10 cellular contexts compared by ENCODE assay signal in genomic region chr14:61527325-61528100, GRCh38.
DNase-seq lines count a peak whose midpoint lies in the region; ATAC-seq, FAIRE-seq and TF ChIP-seq lines count a peak whose summit lies in the region.
"Had no signal": no experiment of that assay in that cellular context is flagged by ENCODE, and none has a peak within 500 bp of the region (broad histone marks: within the 10 kb centered on the region; RNA-seq: fewer than 3 reads in every experiment).

No MANE protein-coding gene starts in this region.

- H3K27me3 ChIP-seq in transverse colon: no peaks in the 10 kb centered on the region

- no peak for FAIRE-seq in kidney (lab: Jason Lieb, UNC)
- FAIRE-seq: G401.6 had no signal

- no peak overlapping the region for H3K4me3 ChIP-seq in kidney (ENCODE audit: low read length in 2 of 2)
- no peak overlapping the region for H3K4me3 ChIP-seq in transverse colon

- H3K9me3 ChIP-seq in kidney (ENCODE audit: control insufficient read depth in 1 of 2, low read length in 2 of 2) (no peaks in the 10 kb centered on the region), transverse colon (no peaks in the 10 kb centered on the region)

- peaks cover 5% of the 10 kb centered on the region for H3K9me3 Mint-ChIP-seq in activated CD8-positive, alpha-beta memory T cell treated with anti-CD3 and anti-CD28 coated beads, Interleukin-2, amount 10 ng/mL, durations not matched to agents 7 days and 5 days (ENCODE audit: low read depth)
- peaks cover 2 to 11% of the 10 kb centered on the region in 2 donors for H3K9me3 Mint-ChIP-seq in activated naive CD4-positive, alpha-beta T cell treated with anti-CD3 and anti-CD28 coated beads, Interleukin-2, amount 50 U/mL, for 72 hours

- no peak for TF ChIP-seq EP300 in transverse colon (IDR thresholded peaks at IDR 0.05; ENCODE audit: low read depth)

- H3K27ac ChIP-seq in kidney (ENCODE audit: low read depth in 2 of 2, low read length in 2 of 2): peak overlapping the region; percentile 38 to 83
- H3K27ac ChIP-seq in transverse colon: peak overlapping the region in 3 of 4 donors; percentile 13 to 75 (median 59)

- H3K36me3 ChIP-seq in kidney (ENCODE audit: control insufficient read depth in 1 of 2, insufficient read depth in 2 of 2, low read length in 2 of 2) (no peaks in the 10 kb centered on the region), transverse colon (no peaks in the 10 kb centered on the region)

- peaks cover 89% of the 10 kb centered on the region for H3K4me1 Mint-ChIP-seq in activated CD8-positive, alpha-beta memory T cell treated with anti-CD3 and anti-CD28 coated beads, Interleukin-2, amount 10 ng/mL, durations not matched to agents 7 days and 5 days

- ATAC-seq in activated CD8-positive, alpha-beta memory T cell treated with anti-CD3 and anti-CD28 coated beads, Interleukin-2, amount 10 ng/mL, durations not matched to agents 7 days and 5 days: no peak
- ATAC-seq in activated naive CD4-positive, alpha-beta T cell treated with anti-CD3 and anti-CD28 coated beads, Interleukin-2, amount 50 U/mL, for 72 hours: no peak
- no peak for ATAC-seq in HG02610 (IDR thresholded peaks at IDR 0.05; ENCODE audit: unreplicated experiment)

- TF ChIP-seq CTCF in kidney (IDR thresholded peaks at IDR 0.05; ENCODE audit: borderline replicate concordance, extremely low read depth, insufficient read depth) (no peak), transverse colon (IDR thresholded peaks at IDR 0.05) (no peak)

- H3K4me1 ChIP-seq in kidney (ENCODE audit: control insufficient read depth in 1 of 2, insufficient read depth in 1 of 2, low read depth in 1 of 2, low read length in 2 of 2) (peaks cover 32 to 37% of the 10 kb centered on the region in 2 donors), transverse colon (peaks cover 13 to 64% (median 51%) of the 10 kb centered on the region in 4 donors)

- peaks cover 63% of the 10 kb centered on the region for H3K36me3 Mint-ChIP-seq in activated CD8-positive, alpha-beta memory T cell treated with anti-CD3 and anti-CD28 coated beads, Interleukin-2, amount 10 ng/mL, durations not matched to agents 7 days and 5 days
- H3K36me3 Mint-ChIP-seq in activated naive CD4-positive, alpha-beta T cell treated with anti-CD3 and anti-CD28 coated beads, Interleukin-2, amount 50 U/mL, for 72 hours: peaks cover 36 to 52% of the 10 kb centered on the region in 2 donors

- H3K27ac Mint-ChIP-seq in activated CD8-positive, alpha-beta memory T cell treated with anti-CD3 and anti-CD28 coated beads, Interleukin-2, amount 10 ng/mL, durations not matched to agents 7 days and 5 days: peak overlapping the region; percentile 82
- peak overlapping the region; percentile 92 to 97 for H3K27ac Mint-ChIP-seq in activated naive CD4-positive, alpha-beta T cell treated with anti-CD3 and anti-CD28 coated beads, Interleukin-2, amount 50 U/mL, for 72 hours

- no peak for TF ChIP-seq POLR2A in transverse colon (IDR thresholded peaks at IDR 0.05)

- no peak for DNase-seq in activated CD8-positive, alpha-beta memory T cell treated with anti-CD3 and anti-CD28 coated beads, Interleukin-2, amount 10 ng/mL, durations not matched to agents 7 days and 5 days
- no peak for DNase-seq in activated CD8-positive, alpha-beta memory T cell treated with anti-CD3 and anti-CD28 coated beads, Interleukin-2, amount 50 U/mL, for 48 hours
- DNase-seq in activated naive CD4-positive, alpha-beta T cell treated with anti-CD3 and anti-CD28 coated beads, Interleukin-2, amount 50 U/mL, for 72 hours (ENCODE audit: low spot score in 2 of 2): no peak
- no peak for DNase-seq in kidney
- no peak for DNase-seq in transverse colon
- DNase-seq in DMS79 treated with DMSO at 0.1 percent for 48 hours (lab: John Stamatoyannopoulos, UW): no peak
- no peak for DNase-seq in cerebellar cortex (ENCODE audit: low spot score)
- DNase-seq: naive B cell had no signal

- no peak overlapping the region for H3K4me3 Mint-ChIP-seq in activated CD8-positive, alpha-beta memory T cell treated with anti-CD3 and anti-CD28 coated beads, Interleukin-2, amount 10 ng/mL, durations not matched to agents 7 days and 5 days

- intact Hi-C loops in kidney (cut with DNase I): no loop called here
- intact Hi-C loops in transverse colon (cut with DNase I; ENCODE audit: low total_unique reads): loop anchor here (10.0 kb wide), 1 partner anchor 1307 kb away; no protein-coding TSS in a partner anchor

- in situ Hi-C loops in transverse colon (cut with MboI; ENCODE audit: low pct_ligation_motif_present in 1 of 4, low pct_unique_long_range_greater_than_20kb in 1 of 4, low sequenced_read_pairs in 3 of 4): no loop called here

- no peaks in the 10 kb centered on the region for H3K27me3 Mint-ChIP-seq in activated CD8-positive, alpha-beta memory T cell treated with anti-CD3 and anti-CD28 coated beads, Interleukin-2, amount 10 ng/mL, durations not matched to agents 7 days and 5 days

- 64 to 68% methylated on average over 4 to 10 of the region's 10 CpGs for WGBS in transverse colon (ENCODE audit: low coverage in 1 of 2), 2 donors

- CTCF ChIA-PET in activated CD8-positive, alpha-beta memory T cell treated with anti-CD3 and anti-CD28 coated beads, Interleukin-2, amount 10 ng/mL, durations not matched to agents 7 days and 5 days (lab: Charles Lee): interaction anchor here (4.3 kb wide), 1 partner anchor 52 kb away, joined by 28 read pairs; no protein-coding TSS in a partner anchor

- no peak overlapping the region for H3K9ac ChIP-seq in kidney (ENCODE audit: low read length in 2 of 2)
